ENCODE assay signal across 1 cellular context in genomic region chr21:17391811-17392340, GRCh38.
TF ChIP-seq lines count a peak whose summit lies in the region.

No MANE protein-coding gene starts in this region.

TF ChIP-seq in GM23338, 12 proteins besides CTCF, POLR2A, EP300 and RAD21 (continued from another document):
- no peak for TF ChIP-seq ZNF462 (CRISPR knock-in tag; IDR thresholded peaks at IDR 0.05)
- TF ChIP-seq EZH2 (IDR thresholded peaks at IDR 0.05; ENCODE audit: low read depth, unreplicated experiment), result no peak
- TF ChIP-seq ETS1 (IDR thresholded peaks at IDR 0.05), result no peak
- TF ChIP-seq POLR2AphosphoS5 (IDR thresholded peaks at IDR 0.05; ENCODE audit: low read depth), result no peak
- no peak for TF ChIP-seq CREB1 (CRISPR knock-in tag; IDR thresholded peaks at IDR 0.05; ENCODE audit: low read depth)
- no peak for TF ChIP-seq EZH2phosphoT487 (IDR thresholded peaks at IDR 0.05; ENCODE audit: unreplicated experiment)
- no peak for TF ChIP-seq ZNF331 (CRISPR knock-in tag; IDR thresholded peaks at IDR 0.05; ENCODE audit: low read depth)
- no peak for TF ChIP-seq ZNF114 (CRISPR knock-in tag; IDR thresholded peaks at IDR 0.05)
- TF ChIP-seq JUNB (IDR thresholded peaks at IDR 0.05; ENCODE audit: unreplicated experiment), result no peak
- no peak for TF ChIP-seq STAT1 (IDR thresholded peaks at IDR 0.05; ENCODE audit: unreplicated experiment)
- TF ChIP-seq NANOG (IDR thresholded peaks at IDR 0.05; ENCODE audit: borderline replicate concordance), result no peak
TF ChIP-seq in GM23338: peak in this region for 0.
